ENCODE assay signal across 1 cellular context in genomic region chr2:230650585-230651137, GRCh38.
TF ChIP-seq lines count a peak whose summit lies in the region.

No MANE protein-coding gene starts in this region.

TF ChIP-seq in WTC11, 78 proteins besides CTCF, POLR2A, EP300 and RAD21 (continued from another document):
- TF ChIP-seq ZNF532 (CRISPR knock-in tag; IDR thresholded peaks at IDR 0.05; ENCODE audit: borderline replicate concordance): no peak
- no peak for TF ChIP-seq NFE2L1 (CRISPR knock-in tag; IDR thresholded peaks at IDR 0.05)
- TF ChIP-seq PREB (CRISPR knock-in tag; IDR thresholded peaks at IDR 0.05; ENCODE audit: borderline replicate concordance): no peak
- TF ChIP-seq, protein P1, sequence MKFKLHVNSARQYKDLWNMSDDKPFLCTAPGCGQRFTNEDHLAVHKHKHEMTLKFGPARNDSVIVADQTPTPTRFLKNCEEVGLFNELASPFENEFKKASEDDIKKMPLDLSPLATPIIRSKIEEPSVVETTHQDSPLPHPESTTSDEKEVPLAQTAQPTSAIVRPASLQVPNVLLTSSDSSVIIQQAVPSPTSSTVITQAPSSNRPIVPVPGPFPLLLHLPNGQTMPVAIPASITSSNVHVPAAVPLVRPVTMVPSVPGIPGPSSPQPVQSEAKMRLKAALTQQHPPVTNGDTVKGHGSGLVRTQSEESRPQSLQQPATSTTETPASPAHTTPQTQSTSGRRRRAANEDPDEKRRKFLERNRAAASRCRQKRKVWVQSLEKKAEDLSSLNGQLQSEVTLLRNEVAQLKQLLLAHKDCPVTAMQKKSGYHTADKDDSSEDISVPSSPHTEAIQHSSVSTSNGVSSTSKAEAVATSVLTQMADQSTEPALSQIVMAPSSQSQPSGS (CRISPR knock-in tag; IDR thresholded peaks at IDR 0.05; ENCODE audit: borderline replicate concordance, low read depth): no peak
- TF ChIP-seq CBFB (CRISPR knock-in tag; IDR thresholded peaks at IDR 0.05; ENCODE audit: low read depth): no peak
- TF ChIP-seq MXD4 (CRISPR knock-in tag; IDR thresholded peaks at IDR 0.05; ENCODE audit: borderline replicate concordance): no peak
- TF ChIP-seq TEAD1 (CRISPR knock-in tag; IDR thresholded peaks at IDR 0.05): no peak
